In genomic region chr15:25375557-25375956, GRCh38 we compare ENCODE assay signal across 27 cellular contexts.
DNase-seq lines count a peak whose midpoint lies in the region; ATAC-seq, FAIRE-seq and TF ChIP-seq lines count a peak whose summit lies in the region.
"Had no signal": no experiment of that assay in that cellular context is flagged by ENCODE, and none has a peak within 500 bp of the region (broad histone marks: within the 10 kb centered on the region; RNA-seq: fewer than 3 reads in every experiment).

No MANE protein-coding gene starts in this region.

- TF ChIP-seq POLR2A in HepG2 (IDR thresholded peaks at IDR 0.05; ENCODE audit: insufficient read depth in 1 of 2, low read depth in 2 of 2, low read length in 2 of 2) (no peak), right lobe of liver (IDR thresholded peaks at IDR 0.05) (no peak), endothelial cell of umbilical vein (IDR thresholded peaks at IDR 0.05; ENCODE audit: low read depth, low read length) (no peak)

- DNase-seq in HepG2 (ENCODE audit: low spot score) = peak; percentile 45
- DNase-seq in right lobe of liver = no peak
- DNase-seq in endothelial cell of umbilical vein (ENCODE audit: low read depth, low spot score) = peak; percentile 51
- peak; percentile 34 for DNase-seq in left kidney (ENCODE audit: low read depth, low spot score)
- no peak for DNase-seq in mesothelial cell of epicardium (ENCODE audit: low spot score in 2 of 2, unreplicated experiment in 2 of 2)
- no peak for DNase-seq in Karpas-422
- DNase-seq in nucleus accumbens (lab: John Stamatoyannopoulos, UW) = no peak
- DNase-seq in activated T-cell treated with anti-CD3 and anti-CD28 coated beads, Interleukin-2, amount 50 U/mL, for 4 hours = no peak
- DNase-seq: 8988T; ACHN; AML-193; BE2C; CD4-positive, alpha-beta T cell; CD8-positive, alpha-beta memory T cell; DMS 273 treated with DMSO at 0.1 percent for 48 hours; DMS79; EL; GDM1; GOT3; HFFc6 had no signal

- intact Hi-C loops in HepG2 (cut with micrococcal nuclease; ENCODE audit: unreplicated experiment) = loop anchor here (10.0 kb wide), 1 partner anchor 59 kb away; the partner anchor contains the start of gene UBE3A
- intact Hi-C loops in right lobe of liver (cut with DNase I) = no loop called here
- intact Hi-C loops in endothelial cell of umbilical vein (cut with micrococcal nuclease) = no loop called here

- H3K4me2 ChIP-seq in HepG2 (ENCODE audit: low read depth, low read length) (no peak overlapping the region), endothelial cell of umbilical vein (ENCODE audit: insufficient read depth, low read length) (no peak overlapping the region), Karpas-422 (ENCODE audit: low read depth, low read length, poor library complexity, severe bottlenecking) (no peak overlapping the region)
- H3K4me2 ChIP-seq: A549; BLaER1 treated with 17β-estradiol and CSF1 and Interleukin-3, amounts not matched to agents 10 nM and 100 nM had no signal

- H3K27me3 Mint-ChIP-seq in mesothelial cell of epicardium (ENCODE audit: low read depth) = no peaks in the 10 kb centered on the region
- H3K27me3 Mint-ChIP-seq in activated T-cell treated with anti-CD3 and anti-CD28 coated beads, Interleukin-2, amount 50 U/mL, for 4 hours (ENCODE audit: low read depth) = no peaks in the 10 kb centered on the region
- H3K27me3 Mint-ChIP-seq: CD4-positive, alpha-beta T cell; CD8-positive, alpha-beta memory T cell had no signal

- WGBS in HepG2 (ENCODE audit: low lambda C conversion rate) = 74% methylated on average over 5 of the region's 5 CpGs
- 79% methylated on average over 5 of the region's 5 CpGs for WGBS in right lobe of liver (ENCODE audit: insufficient coverage, low coverage, low lambda C conversion rate, missing lambda C conversion rate)

- H3K4me1 Mint-ChIP-seq in mesothelial cell of epicardium = peaks cover 10% of the 10 kb centered on the region
- H3K4me1 Mint-ChIP-seq in activated T-cell treated with anti-CD3 and anti-CD28 coated beads, Interleukin-2, amount 50 U/mL, for 4 hours (ENCODE audit: low read depth) = peaks cover 25% of the 10 kb centered on the region

- H2AFZ ChIP-seq in HepG2 (ENCODE audit: low read length) (no peak overlapping the region), endothelial cell of umbilical vein (ENCODE audit: low read depth, low read length) (no peak overlapping the region), Karpas-422 (ENCODE audit: low read length) (no peak overlapping the region)

- BruUV-seq in HepG2 (replicated peaks; lab: Mats Ljungman, UMichigan) (no TSS peak), endothelial cell of umbilical vein (replicated peaks; lab: Mats Ljungman, UMichigan) (no TSS peak)

- peaks cover 10 to 49% of the 10 kb centered on the region in 2 experiments; a peak in 4 of 5 replicates for H3K36me3 ChIP-seq in HepG2 (replicated peaks in 1 of 2; ENCODE audit: control insufficient read depth in 1 of 2, insufficient read depth in 2 of 2, low read length in 2 of 2)
- peaks cover 0 to 27% (median 0%) of the 10 kb centered on the region in 4 donors for H3K36me3 ChIP-seq in right lobe of liver
- H3K36me3 ChIP-seq in endothelial cell of umbilical vein (ENCODE audit: control insufficient read depth in 2 of 2, extremely low read depth in 1 of 2, insufficient read depth in 2 of 2, low read length in 2 of 2) = peaks cover 3 to 8% of the 10 kb centered on the region in 2 experiments
- peaks cover 91% of the 10 kb centered on the region for H3K36me3 ChIP-seq in Karpas-422 (ENCODE audit: insufficient read depth, low read length)

- H3K4me1 ChIP-seq in HepG2 (ENCODE audit: insufficient read depth, low read length) (peaks cover 17% of the 10 kb centered on the region), right lobe of liver (peaks cover 0 to 18% (median 0%) of the 10 kb centered on the region in 4 donors), endothelial cell of umbilical vein (ENCODE audit: control insufficient read depth, extremely low read depth, insufficient read depth, low read length) (peaks cover 20% of the 10 kb centered on the region), Karpas-422 (ENCODE audit: low read length) (0 out of 2 replicates have a peak, but pooled peaks cover 4% of the 10 kb centered on the region)
- H3K4me1 ChIP-seq: A549, BE2C, HAP-1 had no signal

- ATAC-seq in HepG2 = peak; percentile 86
- ATAC-seq in right lobe of liver = no peak
- no peak for ATAC-seq in activated T-cell treated with anti-CD3 and anti-CD28 coated beads, Interleukin-2, amount 50 U/mL, for 4 hours
- ATAC-seq: A549, GM12878 had no signal

- in situ Hi-C loops in HepG2 (cut with HindIII; ENCODE audit: extremely low pct_ligation_motif_present, low pct_unique_long_range_greater_than_20kb) = loop anchor here (10.0 kb wide), 1 partner anchor 59 kb away; the partner anchor contains the start of gene UBE3A

- TF ChIP-seq CTCF in HepG2 (CRISPR knock-in tag; IDR thresholded peaks at IDR 0.05) (no peak), right lobe of liver (IDR thresholded peaks at IDR 0.05) (no peak), endothelial cell of umbilical vein (IDR thresholded peaks at IDR 0.05; ENCODE audit: extremely low read depth in 1 of 2, insufficient read depth in 1 of 2, low read depth in 1 of 2, low read length in 2 of 2) (no peak), mesothelial cell of epicardium (IDR thresholded peaks at IDR 0.05; ENCODE audit: unreplicated experiment) (no peak)

- H3K4me3 Mint-ChIP-seq in mesothelial cell of epicardium = no peak overlapping the region
- H3K4me3 Mint-ChIP-seq in activated T-cell treated with anti-CD3 and anti-CD28 coated beads, Interleukin-2, amount 50 U/mL, for 4 hours = no peak overlapping the region
- H3K4me3 Mint-ChIP-seq: CD14-positive monocyte; CD4-positive, alpha-beta T cell; CD8-positive, alpha-beta memory T cell; HFFc6 had no signal

- H3K9ac ChIP-seq in HepG2 (ENCODE audit: insufficient read depth, low read depth, low read length) = no peak overlapping the region
- H3K9ac ChIP-seq in endothelial cell of umbilical vein (replicated peaks; ENCODE audit: extremely low read depth, insufficient read depth, low read length) = no peak overlapping the region
- no peak overlapping the region for H3K9ac ChIP-seq in Karpas-422 (ENCODE audit: low read length)
- H3K9ac ChIP-seq: BLaER1 treated with 17β-estradiol and CSF1 and Interleukin-3, amounts not matched to agents 10 nM and 100 nM had no signal

- H3K4me3 ChIP-seq in HepG2 (replicated peaks in 1 of 3; ENCODE audit: insufficient read depth in 1 of 3, low read depth in 2 of 3, low read length in 3 of 3) (no peak overlapping the region), right lobe of liver (no peak overlapping the region), endothelial cell of umbilical vein (replicated peaks in 1 of 3; ENCODE audit: insufficient read depth in 1 of 3, low read depth in 1 of 3, low read length in 3 of 3) (no peak overlapping the region), Karpas-422 (ENCODE audit: low read length) (no peak overlapping the region)
- H3K4me3 ChIP-seq: A549; BLaER1 treated with 17β-estradiol and CSF1 and Interleukin-3, amounts not matched to agents 10 nM and 100 nM; GM12878; HAP-1 had no signal

- H4K20me1 ChIP-seq in HepG2 (ENCODE audit: insufficient read depth, low read length) (peaks cover 10% of the 10 kb centered on the region), endothelial cell of umbilical vein (replicated peaks; ENCODE audit: control insufficient read depth, extremely low read depth, insufficient read depth, low read length) (peaks cover 3% of the 10 kb centered on the region), Karpas-422 (ENCODE audit: insufficient read depth, low read depth, low read length) (no peaks in the 10 kb centered on the region)

- H3K9me3 Mint-ChIP-seq in mesothelial cell of epicardium = no peaks in the 10 kb centered on the region
- no peaks in the 10 kb centered on the region for H3K9me3 Mint-ChIP-seq in activated T-cell treated with anti-CD3 and anti-CD28 coated beads, Interleukin-2, amount 50 U/mL, for 4 hours
- H3K9me3 Mint-ChIP-seq: CD4-positive, alpha-beta T cell; CD8-positive, alpha-beta memory T cell; HFFc6 had no signal

- H3K27me3 ChIP-seq in HepG2 (ENCODE audit: control insufficient read depth in 1 of 2, insufficient read depth in 2 of 2, low read length in 2 of 2) = no peaks in the 10 kb centered on the region
- no peaks in the 10 kb centered on the region for H3K27me3 ChIP-seq in right lobe of liver
- H3K27me3 ChIP-seq in endothelial cell of umbilical vein (ENCODE audit: control insufficient read depth in 2 of 2, insufficient read depth in 2 of 2, low read length in 2 of 2) = no peaks in the 10 kb centered on the region
- H3K27me3 ChIP-seq in Karpas-422 (ENCODE audit: low read length) = no peaks in the 10 kb centered on the region
- H3K27me3 ChIP-seq: BE2C; BLaER1 treated with 17β-estradiol and CSF1 and Interleukin-3, amounts not matched to agents 10 nM and 100 nM had no signal

- peaks cover 5% of the 10 kb centered on the region for H3K79me2 ChIP-seq in HepG2 (ENCODE audit: insufficient read depth, low read length)
- H3K79me2 ChIP-seq in endothelial cell of umbilical vein (ENCODE audit: control insufficient read depth, insufficient read depth, low read length) = peaks cover 72% of the 10 kb centered on the region
- H3K79me2 ChIP-seq in Karpas-422 (ENCODE audit: low read length) = peaks cover 100% of the 10 kb centered on the region

- H3K36me3 Mint-ChIP-seq in mesothelial cell of epicardium = peaks cover 45% of the 10 kb centered on the region
- H3K36me3 Mint-ChIP-seq in activated T-cell treated with anti-CD3 and anti-CD28 coated beads, Interleukin-2, amount 50 U/mL, for 4 hours (ENCODE audit: insufficient read depth) = peaks cover 59% of the 10 kb centered on the region

- TF ChIP-seq EP300 in HepG2 (IDR thresholded peaks at IDR 0.05; ENCODE audit: low read depth in 2 of 2, low read length in 2 of 2) (no peak), HepG2 (CRISPR knock-in tag; IDR thresholded peaks at IDR 0.05; ENCODE audit: borderline replicate concordance) (no peak)

- no peak for TF ChIP-seq RAD21 in HepG2 (CRISPR knock-in tag; IDR thresholded peaks at IDR 0.05)

- no peaks in the 10 kb centered on the region for H3K9me2 ChIP-seq in Karpas-422 (replicated peaks; ENCODE audit: insufficient read depth, low read length)

- H3K9me1 ChIP-seq in endothelial cell of umbilical vein (replicated peaks; ENCODE audit: control insufficient read depth, extremely low read depth, insufficient read depth, low read length) = no peaks in the 10 kb centered on the region

- dilution Hi-C loops in endothelial cell of umbilical vein (cut with MboI; ENCODE audit: extremely low pct_ligation_motif_present, low sequenced_read_pairs) = no loop called here

- peak overlapping the region; percentile 14 for H3K27ac Mint-ChIP-seq in mesothelial cell of epicardium
- H3K27ac Mint-ChIP-seq: CD4-positive, alpha-beta T cell; HFFc6 had no signal

- POLR2A ChIA-PET in HepG2 (lab: Yijun Ruan, JAX) (no interaction called here), endothelial cell of umbilical vein (lab: Charles Lee) (no interaction called here)

- no peak for FAIRE-seq in HepG2 (lab: Jason Lieb, UNC)
- FAIRE-seq in endothelial cell of umbilical vein (lab: Jason Lieb, UNC) = peak; percentile 72
- FAIRE-seq: A549, D721Med, GM12878, H54 had no signal

- CTCF ChIA-PET in HepG2 (lab: Yijun Ruan, JAX; ENCODE audit: low intra/inter-chr PET ratio, low total read pairs) = no interaction called here
- CTCF ChIA-PET in endothelial cell of umbilical vein (lab: Charles Lee) = no interaction called here

- no peaks in the 10 kb centered on the region for H3K9me3 ChIP-seq in HepG2 (ENCODE audit: low read length)
- H3K9me3 ChIP-seq in right lobe of liver = no peaks in the 10 kb centered on the region
- H3K9me3 ChIP-seq in endothelial cell of umbilical vein (replicated peaks; ENCODE audit: control insufficient read depth, insufficient read depth, low read length) = no peaks in the 10 kb centered on the region
- no peaks in the 10 kb centered on the region; the same call in none of the 2 replicates for H3K9me3 ChIP-seq in Karpas-422 (ENCODE audit: low read length)
- H3K9me3 ChIP-seq: BE2C, HAP-1 had no signal

- H3K27ac ChIP-seq in HepG2 (ENCODE audit: extremely low read length, insufficient read depth, low read length) (no peak overlapping the region), right lobe of liver (no peak overlapping the region), endothelial cell of umbilical vein (ENCODE audit: insufficient read depth, low read depth, low read length) (no peak overlapping the region), Karpas-422 (ENCODE audit: low read length) (no peak overlapping the region)
- H3K27ac ChIP-seq: A549; BLaER1 treated with 17β-estradiol and CSF1 and Interleukin-3, amounts not matched to agents 10 nM and 100 nM had no signal

Comparison
In these comparisons a context has a peak if more than half of its experiments do, and no peak if none do; other contexts are left out.
1. DNase-seq: peak in HepG2 (single experiment), endothelial cell of umbilical vein (single experiment) and left kidney (single experiment); none in right lobe of liver (0 of 3), mesothelial cell of epicardium (0 of 2), Karpas-422 (single experiment), nucleus accumbens (0 of 56) and activated T-cell treated with anti-CD3 and anti-CD28 coated beads, Interleukin-2, amount 50 U/mL, for 4 hours (single experiment).